2 cellular contexts compared by ENCODE assay signal in the genomic region with DNA sequence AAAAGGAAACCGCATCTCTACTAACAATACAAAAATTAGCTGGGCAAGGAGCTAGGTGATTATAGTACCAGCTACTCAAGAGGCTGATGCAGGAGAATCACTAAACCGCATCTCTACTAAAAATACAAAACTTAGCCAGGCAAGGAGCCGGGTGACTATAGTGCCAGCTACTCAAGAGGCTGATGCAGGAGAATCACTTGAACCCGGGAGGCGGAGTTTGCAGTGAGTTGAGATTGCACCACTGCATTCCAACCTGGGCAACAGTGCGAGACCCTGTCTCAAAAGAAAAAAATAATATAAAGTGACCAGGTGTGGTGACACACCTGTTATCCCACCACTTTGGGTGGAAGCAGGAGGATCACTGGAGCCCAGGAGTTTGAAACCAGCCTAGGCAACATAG. TPM values are rescaled to one million over a fixed set of nuclear protein-coding genes. Genes with fewer than 3 reads are reported as not detected.
"Had no signal": no experiment of that assay in that cellular context is flagged by ENCODE, and none has a peak within 500 bp of the region (broad histone marks: within the 10 kb centered on the region; RNA-seq: fewer than 3 reads in every experiment).

No MANE protein-coding gene starts in this region.

RNA-seq across cellular contexts. Expression of a gene that starts 25.1 kb away (rescaled TPM):
- total RNA-seq: LHCN-M2 had no signal

RNA-seq across cellular contexts. Expression of a gene that starts 45.9 kb away (rescaled TPM):
- total RNA-seq: RPMI7951 had no signal
